Comparison of ENCODE assay signal across 13 cellular contexts in genomic region chr10:86878973-86879781, GRCh38.
DNase-seq lines count a peak whose midpoint lies in the region; ATAC-seq and TF ChIP-seq lines count a peak whose summit lies in the region.
"Had no signal": no experiment of that assay in that cellular context is flagged by ENCODE, and none has a peak within 500 bp of the region (broad histone marks: within the 10 kb centered on the region; RNA-seq: fewer than 3 reads in every experiment).

No MANE protein-coding gene starts in this region.

- peak; percentile 10 for TF ChIP-seq CTCF in GM10266 (IDR thresholded peaks at IDR 0.05; ENCODE audit: control insufficient read depth, insufficient read depth, low read depth, missing control alignments)
- no peak for TF ChIP-seq CTCF in foreskin keratinocyte (conservative IDR thresholded peaks at IDR 0.05)
- no peak for TF ChIP-seq CTCF in suprapubic skin (IDR thresholded peaks at IDR 0.05)

- H3K4me1 Mint-ChIP-seq in central memory CD8-positive, alpha-beta T cell: no peaks in the 10 kb centered on the region

- H3K27ac Mint-ChIP-seq in central memory CD8-positive, alpha-beta T cell (ENCODE audit: low read depth): peak overlapping the region; percentile 2

- H3K36me3 Mint-ChIP-seq in central memory CD8-positive, alpha-beta T cell (ENCODE audit: insufficient read depth): peaks cover 7% of the 10 kb centered on the region

- H3K36me3 ChIP-seq in suprapubic skin: peaks cover 4% of the 10 kb centered on the region
- H3K36me3 ChIP-seq: left lung had no signal

- TF ChIP-seq EP300 in suprapubic skin (IDR thresholded peaks at IDR 0.05): no peak

- H3K9me3 Mint-ChIP-seq in central memory CD8-positive, alpha-beta T cell: no peaks in the 10 kb centered on the region
- H3K9me3 Mint-ChIP-seq: neural crest cell had no signal

- H3K27ac ChIP-seq in foreskin keratinocyte (no peak overlapping the region), suprapubic skin (no peak overlapping the region)
- H3K27ac ChIP-seq: adrenal gland, left lung, PC-9 had no signal

- H3K9me3 ChIP-seq in suprapubic skin: no peaks in the 10 kb centered on the region
- H3K9me3 ChIP-seq: adrenal gland, left lung had no signal

- WGBS in suprapubic skin: 83% methylated on average over 4 of the region's 4 CpGs

- H3K27me3 ChIP-seq in foreskin keratinocyte: no peaks in the 10 kb centered on the region
- H3K27me3 ChIP-seq in suprapubic skin: no peaks in the 10 kb centered on the region
- H3K27me3 ChIP-seq: adrenal gland, left lung had no signal

- no peak overlapping the region for H3K4me3 ChIP-seq in suprapubic skin
- H3K4me3 ChIP-seq: adrenal gland, left lung, PC-9 had no signal

- peak; percentile 36 for DNase-seq in GM10266 (ENCODE audit: extremely low spot score)
- DNase-seq in central memory CD8-positive, alpha-beta T cell (ENCODE audit: low spot score in 2 of 2): no peak
- DNase-seq in COLO829 (ENCODE audit: low spot score): no peak
- no peak for DNase-seq in foreskin keratinocyte
- no peak for DNase-seq in suprapubic skin (ENCODE audit: low spot score in 2 of 2)
- DNase-seq in cerebellum (ENCODE audit: low spot score): no peak
- DNase-seq: adrenal gland, left lung, PC-9 had no signal

- H3K4me1 ChIP-seq in foreskin keratinocyte: no peaks in the 10 kb centered on the region
- no peaks in the 10 kb centered on the region for H3K4me1 ChIP-seq in suprapubic skin
- H3K4me1 ChIP-seq: adrenal gland, left lung had no signal

- ATAC-seq in GM21360 (IDR thresholded peaks at IDR 0.05; ENCODE audit: unreplicated experiment): peak; percentile 55
- peak; percentile 83 for ATAC-seq in HG03139 (IDR thresholded peaks at IDR 0.05; ENCODE audit: unreplicated experiment)
- ATAC-seq in central memory CD8-positive, alpha-beta T cell (replicated peaks; ENCODE audit: extremely low read depth, poor library complexity, severe bottlenecking): no peak
- no peak for ATAC-seq in foreskin keratinocyte
- ATAC-seq: left lung, sciatic nerve had no signal

- no peak overlapping the region for H3K4me3 Mint-ChIP-seq in central memory CD8-positive, alpha-beta T cell
- H3K4me3 Mint-ChIP-seq: neural crest cell had no signal

- H3K27me3 Mint-ChIP-seq in central memory CD8-positive, alpha-beta T cell: no peaks in the 10 kb centered on the region

- no peak for TF ChIP-seq POLR2A in suprapubic skin (IDR thresholded peaks at IDR 0.05)

Comparison
In these comparisons a context has a peak if more than half of its experiments do, and no peak if none do; other contexts are left out.
1. ATAC-seq: peak in GM21360 (single experiment) and HG03139 (single experiment); none in central memory CD8-positive, alpha-beta T cell (single experiment) and foreskin keratinocyte (single experiment).